Comparison of ENCODE assay signal across 1 cellular context in the genomic region with DNA sequence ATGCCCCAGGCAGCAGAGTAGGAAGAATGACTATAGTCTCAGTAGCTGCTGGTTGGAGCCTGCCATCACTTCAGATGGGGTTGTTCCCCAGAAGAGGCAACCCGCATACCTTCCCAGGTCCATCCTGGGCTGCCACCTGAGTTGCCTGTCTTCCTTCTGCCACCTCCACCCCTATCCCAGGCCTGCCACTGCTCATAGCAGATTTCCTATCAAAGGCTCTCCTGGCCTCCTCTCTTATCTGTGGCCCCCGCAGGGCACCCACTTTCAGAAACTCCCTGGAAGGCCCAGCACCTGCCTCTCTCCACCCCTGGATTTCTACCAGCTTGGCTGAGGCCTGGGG.
TF ChIP-seq lines count a peak whose summit lies in the region.

No MANE protein-coding gene starts in this region.

TF ChIP-seq in GM23338, 12 proteins besides CTCF, POLR2A, EP300 and RAD21:
- TF ChIP-seq POLR2AphosphoS5 (IDR thresholded peaks at IDR 0.05; ENCODE audit: low read depth) (no peak), ZNF331 (CRISPR knock-in tag; IDR thresholded peaks at IDR 0.05; ENCODE audit: low read depth) (no peak), EZH2phosphoT487 (IDR thresholded peaks at IDR 0.05; ENCODE audit: unreplicated experiment) (no peak), JUNB (IDR thresholded peaks at IDR 0.05; ENCODE audit: unreplicated experiment) (no peak), EZH2 (IDR thresholded peaks at IDR 0.05; ENCODE audit: low read depth, unreplicated experiment) (no peak)
